27 cellular contexts compared by ENCODE assay signal in the genomic region with DNA sequence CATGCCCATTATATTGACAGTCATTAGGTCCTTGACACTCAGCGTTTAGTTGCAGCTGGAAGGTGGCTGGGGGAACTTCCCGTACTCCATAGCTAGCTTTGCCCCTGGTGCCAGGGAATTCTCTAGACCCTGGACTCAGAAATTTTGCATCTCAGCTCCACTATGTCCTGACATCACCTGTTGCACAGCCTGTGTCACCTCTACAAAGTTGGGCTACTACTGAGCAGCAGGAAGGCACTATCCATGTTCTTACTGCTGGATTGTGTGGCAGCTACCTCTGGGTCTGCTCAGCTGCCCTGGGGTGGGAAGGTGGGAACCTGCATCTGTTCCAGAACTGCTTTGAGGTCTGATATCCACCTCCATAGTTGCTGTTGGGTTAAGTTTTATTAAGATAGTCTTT. TPM values are rescaled to one million over a fixed set of nuclear protein-coding genes. Genes with fewer than 3 reads are reported as not detected.
"Had no signal": no experiment of that assay in that cellular context is flagged by ENCODE, and none has a peak within 500 bp of the region (broad histone marks: within the 10 kb centered on the region; RNA-seq: fewer than 3 reads in every experiment).

No MANE protein-coding gene starts in this region.

- DNase-seq: activated CD4-positive, alpha-beta T cell treated with anti-CD3 and anti-CD28 coated beads for 36 hours; activated CD8-positive, alpha-beta memory T cell treated with anti-CD3 and anti-CD28 coated beads, Interleukin-2, amount 50 U/mL, for 4 hours; activated CD8-positive, alpha-beta T cell treated with anti-CD3 and anti-CD28 coated beads for 36 hours; activated naive CD4-positive, alpha-beta T cell; activated T-cell treated with anti-CD3 and anti-CD28 coated beads, Interleukin-2, amount 50 U/mL, for 72 hours; aorta; MG63; MV-4-11; NCI-H1092 treated with DMSO at 0.1 percent for 48 hours; NCI-H1417 treated with DMSO at 0.1 percent for 48 hours; NCI-H1694 treated with DMSO at 0.1 percent for 48 hours; NCI-H2029 treated with DMSO at 0.1 percent for 48 hours; NCI-H345; NCI-H510A; NCI-H69; NK-92 treated with Interleukin-12 subunit alpha and Interleukin-12 subunit beta, amount 100 ng/mL, for 24 hours; OCI-M1; Right ventricle myocardium superior; RPMI8226; SJCRH30; SK-N-SH; T-helper 1 cell; WERI-Rb-1 had no signal

- H3K9me3 ChIP-seq: MG63, SJCRH30, SK-N-SH had no signal

- H3K27ac Mint-ChIP-seq: activated CD4-positive, alpha-beta T cell treated with anti-CD3 and anti-CD28 coated beads for 36 hours; activated CD8-positive, alpha-beta T cell treated with anti-CD3 and anti-CD28 coated beads for 36 hours; activated naive CD4-positive, alpha-beta T cell treated with anti-CD3 and anti-CD28 coated beads, Interleukin-2, amount 50 U/mL, for 24 hours; activated T-cell treated with anti-CD3 and anti-CD28 coated beads, Interleukin-2, amount 50 U/mL, for 72 hours; activated T-helper 2 cell treated with anti-CD3 and anti-CD28 coated beads, Interferon-gamma antibody, Interleukin-2, Interleukin-4, amounts not matched to agents 10 μg/mL and 5 μg/mL and 100 μg/mL, durations not matched to agents 14 hours and 24 hours and 36 hours had no signal

- H3K27ac ChIP-seq: SJCRH30, WERI-Rb-1 had no signal

- H3K4me3 ChIP-seq: MG63, SJCRH30 had no signal

- H3K36me3 Mint-ChIP-seq: activated naive CD4-positive, alpha-beta T cell treated with anti-CD3 and anti-CD28 coated beads, Interleukin-2, amount 50 U/mL, for 24 hours had no signal

- H3K4me1 Mint-ChIP-seq: activated CD4-positive, alpha-beta T cell treated with anti-CD3 and anti-CD28 coated beads for 36 hours; activated naive CD4-positive, alpha-beta T cell treated with anti-CD3 and anti-CD28 coated beads, Interleukin-2, amount 50 U/mL, for 24 hours had no signal

- H3K9me3 Mint-ChIP-seq: activated CD8-positive, alpha-beta T cell treated with anti-CD3 and anti-CD28 coated beads for 36 hours; activated T-cell treated with anti-CD3 and anti-CD28 coated beads, Interleukin-2, amount 50 U/mL, for 72 hours; activated T-helper 2 cell treated with anti-CD3 and anti-CD28 coated beads, Interferon-gamma antibody, Interleukin-2, Interleukin-4, amounts not matched to agents 10 μg/mL and 5 μg/mL and 100 μg/mL, durations not matched to agents 14 hours and 24 hours and 36 hours had no signal

- H3K36me3 ChIP-seq: MG63, SJCRH30 had no signal

- H3K27me3 ChIP-seq: MG63, SJCRH30 had no signal

- H3K4me3 Mint-ChIP-seq: activated CD4-positive, alpha-beta T cell treated with anti-CD3 and anti-CD28 coated beads for 36 hours; activated CD8-positive, alpha-beta T cell treated with anti-CD3 and anti-CD28 coated beads for 36 hours; activated naive CD4-positive, alpha-beta T cell treated with anti-CD3 and anti-CD28 coated beads, Interleukin-2, amount 50 U/mL, for 24 hours; activated T-cell treated with anti-CD3 and anti-CD28 coated beads, Interleukin-2, amount 50 U/mL, for 72 hours had no signal

- H3K4me1 ChIP-seq: SJCRH30 had no signal

- ATAC-seq: activated CD4-positive, alpha-beta T cell treated with anti-CD3 and anti-CD28 coated beads for 36 hours; activated CD8-positive, alpha-beta T cell treated with anti-CD3 and anti-CD28 coated beads for 36 hours; activated T-cell treated with anti-CD3 and anti-CD28 coated beads, Interleukin-2, amount 50 U/mL, for 72 hours; Panc1 had no signal

RNA-seq across cellular contexts. Expression of a gene that starts 11.0 kb away (rescaled TPM):
- total RNA-seq: activated CD4-positive, alpha-beta T cell treated with anti-CD3 and anti-CD28 coated beads for 36 hours; activated CD8-positive, alpha-beta T cell treated with anti-CD3 and anti-CD28 coated beads for 36 hours; activated T-cell treated with anti-CD3 and anti-CD28 coated beads, Interleukin-2, amount 50 U/mL, for 72 hours; activated T-helper 2 cell treated with anti-CD3 and anti-CD28 coated beads, Interferon-gamma antibody, Interleukin-2, Interleukin-4, amounts not matched to agents 10 μg/mL and 5 μg/mL and 100 μg/mL, durations not matched to agents 14 hours and 24 hours and 36 hours; T-helper 2 cell treated with Interferon-gamma antibody and Interleukin-4, amounts not matched to agents 100 ng/mL and 5 ng/mL, for 36 hours had no signal
